Comparison of ENCODE assay signal across 32 cellular contexts in genomic region chr13:59856281-59856810, GRCh38.
"Had no signal": no experiment of that assay in that cellular context is flagged by ENCODE, and none has a peak within 500 bp of the region (broad histone marks: within the 10 kb centered on the region; RNA-seq: fewer than 3 reads in every experiment).

No MANE protein-coding gene starts in this region.

- H3K4me3 ChIP-seq: coronary artery, esophagus squamous epithelium, gastrocnemius medialis, right lobe of liver, smooth muscle cell, stomach, thyroid gland, upper lobe of right lung had no signal

- FAIRE-seq: astrocyte, islet of Langerhans had no signal

- H3K36me3 ChIP-seq: brain microvascular endothelial cell, esophagus squamous epithelium, gastrocnemius medialis, neutrophil, right lobe of liver, stomach, thyroid gland, upper lobe of right lung, WERI-Rb-1 had no signal

- H3K9me3 ChIP-seq: esophagus squamous epithelium, gastrocnemius medialis, neutrophil, right lobe of liver, stomach, thyroid gland, upper lobe of right lung had no signal

- ATAC-seq: activated CD4-positive, CD25-positive, alpha-beta regulatory T cell treated with anti-CD3 and anti-CD28 coated beads, Interleukin-2, amount 50 U/mL, for 24 hours; gastrocnemius medialis; left ventricle myocardium superior; right lobe of liver; stimulated activated naive B cell treated with anti-CD40 and anti-IgM and Interleukin-4, amounts not matched to agents 10 μg/mL and 1 μg/mL and 100 μg/mL, for 72 hours; upper lobe of right lung had no signal

- H3K4me2 ChIP-seq: smooth muscle cell had no signal

- H3K4me1 ChIP-seq: esophagus squamous epithelium, gastrocnemius medialis, right lobe of liver, stomach, thyroid gland, upper lobe of right lung had no signal

- H3K27ac ChIP-seq: brain microvascular endothelial cell, coronary artery, epithelial cell of prostate, esophagus squamous epithelium, gastrocnemius medialis, neutrophil, right lobe of liver, stomach, thyroid gland, upper lobe of right lung, WERI-Rb-1 had no signal

- H3K27me3 ChIP-seq: brain microvascular endothelial cell, esophagus squamous epithelium, gastrocnemius medialis, neutrophil, right lobe of liver, stomach, thyroid gland, upper lobe of right lung had no signal

- DNase-seq: activated CD4-positive, alpha-beta memory T cell treated with anti-CD3 and anti-CD28 coated beads for 36 hours; activated CD4-positive, alpha-beta T cell treated with anti-CD3 and anti-CD28 coated beads for 48 hours; activated CD8-positive, alpha-beta memory T cell treated with anti-CD3 and anti-CD28 coated beads, Interleukin-2, amount 50 U/mL, for 48 hours; activated gamma-delta T cell; activated naive CD4-positive, alpha-beta T cell treated with anti-CD3 and anti-CD28 coated beads, Interleukin-2, amount 10 ng/mL, durations not matched to agents 7 days and 5 days; activated naive CD8-positive, alpha-beta T cell treated with anti-CD3 and anti-CD28 coated beads, Interleukin-2, amount 10 ng/mL, durations not matched to agents 7 days and 5 days; activated T-cell treated with anti-CD3 and anti-CD28 coated beads, Interleukin-2, amount 50 U/mL, for 24 hours; amniotic stem cell; brain microvascular endothelial cell; endodermal cell; esophagus squamous epithelium; gastrocnemius medialis; glutamatergic neuron; left ventricle myocardium superior; mammary epithelial cell; naive B cell; nephron progenitor cell; right lobe of liver; stimulated activated CD4-positive, alpha-beta T cell treated with anti-CD3 and anti-CD28 coated beads, Interleukin-1b, Interleukin-23, amount 100 ng/mL, for 48 hours; stimulated activated naive B cell treated with anti-CD40 and anti-IgM and Interleukin-4, amounts not matched to agents 10 μg/mL and 1 μg/mL and 100 μg/mL, for 72 hours; stomach; T-helper 1 cell; thyroid gland; upper lobe of right lung; WERI-Rb-1 had no signal
